11 cellular contexts compared by ENCODE assay signal in genomic region chr10:3886191-3886590, GRCh38.
DNase-seq lines count a peak whose midpoint lies in the region; ATAC-seq and TF ChIP-seq lines count a peak whose summit lies in the region.
"Had no signal": no experiment of that assay in that cellular context is flagged by ENCODE, and none has a peak within 500 bp of the region (broad histone marks: within the 10 kb centered on the region; RNA-seq: fewer than 3 reads in every experiment).

No MANE protein-coding gene starts in this region.

- peak overlapping the region; percentile 28 for H2AFZ ChIP-seq in GM23248

- no peak for TF ChIP-seq EP300 in sigmoid colon (IDR thresholded peaks at IDR 0.05)

- H3K27me3 Mint-ChIP-seq in naive thymus-derived CD8-positive, alpha-beta T cell, result peaks cover 0 to 8% (median 0%) of the 10 kb centered on the region in 5 donors

- DNase-seq in GM23248 (peak; percentile 86), astrocyte of the hippocampus (ENCODE audit: low read depth, low spot score) (peak; percentile 75), iPS-NIHi11 (ENCODE audit: low spot score) (peak; percentile 76), sigmoid colon (peak; percentile 87), hypothalamus (lab: John Stamatoyannopoulos, UW) (no peak), WERI-Rb-1 (no peak)
- no peak for DNase-seq in naive thymus-derived CD8-positive, alpha-beta T cell
- DNase-seq: cerebellar nuclear complex, KBM-7, T-helper 1 cell had no signal

- POLR2A ChIA-PET in naive thymus-derived CD8-positive, alpha-beta T cell (lab: Charles Lee), result interaction anchor here (2.0 kb wide), 1 partner anchor 101 kb away, joined by 6 read pairs; the partner anchor contains the start of gene KLF6

- H3K27me3 ChIP-seq in GM23248 (replicated peaks; ENCODE audit: insufficient read depth) (no peaks in the 10 kb centered on the region), sigmoid colon (no peaks in the 10 kb centered on the region), WERI-Rb-1 (ENCODE audit: insufficient read depth, low read depth, severe bottlenecking) (no peaks in the 10 kb centered on the region)

- no peak for ATAC-seq in HG02981 (IDR thresholded peaks at IDR 0.05; ENCODE audit: unreplicated experiment)
- ATAC-seq in naive thymus-derived CD8-positive, alpha-beta T cell, result no peak

- TF ChIP-seq CTCF in sigmoid colon (IDR thresholded peaks at IDR 0.05), result no peak
- TF ChIP-seq CTCF in WERI-Rb-1 (IDR thresholded peaks at IDR 0.05; ENCODE audit: low read depth, low read length), result no peak

- H3K4me1 Mint-ChIP-seq in naive thymus-derived CD8-positive, alpha-beta T cell, result peaks cover 0 to 12% (median 3%) of the 10 kb centered on the region in 4 donors

- no peaks in the 10 kb centered on the region for H3K9me3 ChIP-seq in GM23248 (ENCODE audit: low read depth)
- no peaks in the 10 kb centered on the region for H3K9me3 ChIP-seq in sigmoid colon
- no peaks in the 10 kb centered on the region for H3K9me3 ChIP-seq in WERI-Rb-1 (ENCODE audit: severe bottlenecking)

- H3K9ac ChIP-seq in GM23248, result peak overlapping the region; percentile 87

- H3K4me3 ChIP-seq in GM23248 (peak overlapping the region; percentile 58), sigmoid colon (peak overlapping the region in 2 of 4 donors; percentile 15 to 16), WERI-Rb-1 (ENCODE audit: low read depth, low read length) (no peak overlapping the region)

- no peak overlapping the region for H3K4me3 Mint-ChIP-seq in naive thymus-derived CD8-positive, alpha-beta T cell

- no peaks in the 10 kb centered on the region for H3K9me3 Mint-ChIP-seq in naive thymus-derived CD8-positive, alpha-beta T cell

- H3K36me3 ChIP-seq in GM23248 (ENCODE audit: low read depth) (no peaks in the 10 kb centered on the region), sigmoid colon (no peaks in the 10 kb centered on the region), WERI-Rb-1 (no peaks in the 10 kb centered on the region)

- WGBS in GM23248 (ENCODE audit: low coverage in 1 of 2, low lambda C conversion rate in 2 of 2, missing lambda C conversion rate in 2 of 2), 2 experiments, result 5 to 8% methylated on average over 14 of the region's 14 CpGs
- 76 to 84% methylated on average over 14 of the region's 14 CpGs for WGBS in sigmoid colon, 2 donors

- H3K27ac Mint-ChIP-seq in naive thymus-derived CD8-positive, alpha-beta T cell, result no peak overlapping the region

- no peaks in the 10 kb centered on the region for H3K36me3 Mint-ChIP-seq in naive thymus-derived CD8-positive, alpha-beta T cell

- peaks cover 44% of the 10 kb centered on the region for H3F3A ChIP-seq in GM23248 (ENCODE audit: insufficient read depth)

- H3K27ac ChIP-seq in GM23248, result peak overlapping the region; percentile 99
- H3K27ac ChIP-seq in sigmoid colon, result peak overlapping the region; percentile 84 to 93 (median 89)
- no peak overlapping the region for H3K27ac ChIP-seq in WERI-Rb-1

- no peaks in the 10 kb centered on the region for H4K20me1 ChIP-seq in GM23248 (ENCODE audit: insufficient read depth)

- intact Hi-C loops in sigmoid colon (cut with DNase I), result loop anchor here (5.0 to 10.0 kb wide), 2 partner anchors 34 to 359 kb away; no protein-coding TSS in a partner anchor

- H3K79me2 ChIP-seq in GM23248 (ENCODE audit: insufficient read depth), result no peaks in the 10 kb centered on the region

- in situ Hi-C loops in GM23248 (cut with MboI), result no loop called here

- TF ChIP-seq POLR2A in sigmoid colon (IDR thresholded peaks at IDR 0.05), result no peak

- H3K9me2 ChIP-seq in GM23248 (ENCODE audit: insufficient read depth), result no peaks in the 10 kb centered on the region

- H3K4me1 ChIP-seq in GM23248 (ENCODE audit: insufficient read depth) (peaks cover 49% of the 10 kb centered on the region), sigmoid colon (peaks cover 0 to 31% (median 24%) of the 10 kb centered on the region in 4 donors)

- peak overlapping the region; percentile 84 for H3K4me2 ChIP-seq in GM23248 (ENCODE audit: unreplicated experiment)

Comparison
In these comparisons a context has a peak if more than half of its experiments do, and no peak if none do; other contexts are left out.
1. DNase-seq: peak in GM23248 (single experiment), astrocyte of the hippocampus (single experiment), iPS-NIHi11 (single experiment) and sigmoid colon (single experiment); none in naive thymus-derived CD8-positive, alpha-beta T cell (0 of 10), hypothalamus (0 of 51) and WERI-Rb-1 (single experiment).